11 cellular contexts compared by ENCODE assay signal in the genomic region with DNA sequence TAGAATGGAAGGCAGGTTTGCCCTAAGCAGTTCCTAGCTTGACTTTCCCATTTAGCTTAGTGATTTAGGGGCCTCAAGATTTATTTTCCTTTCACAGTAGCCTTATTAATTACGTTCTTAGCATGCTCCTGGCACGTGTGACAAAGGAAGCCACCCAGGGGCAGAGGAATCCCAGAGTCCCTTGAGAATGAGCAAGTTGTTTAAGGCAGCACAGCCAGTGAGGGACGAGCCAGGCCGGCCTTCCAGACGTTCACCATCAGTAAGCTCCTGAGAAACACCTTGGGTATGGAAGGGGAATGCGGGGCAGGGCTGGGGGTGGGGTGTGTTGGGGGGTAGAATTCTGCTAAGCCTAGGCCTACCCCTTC.
A peak's percentile ranks its signal among the peaks of the same experiment; 100 is the strongest.
DNase-seq lines count a peak whose midpoint lies in the region; ATAC-seq and TF ChIP-seq lines count a peak whose summit lies in the region.
"Had no signal": no experiment of that assay in that cellular context is flagged by ENCODE, and none has a peak within 500 bp of the region (broad histone marks: within the 10 kb centered on the region; RNA-seq: fewer than 3 reads in every experiment).

No MANE protein-coding gene starts in this region.

- H3K4me3 ChIP-seq in HUES48 (ENCODE audit: low read depth, low read length) (no peak overlapping the region), gastroesophageal sphincter (no peak overlapping the region), stomach smooth muscle (ENCODE audit: low read length in 2 of 2) (peak overlapping the region in 1 of 2 donors; percentile 49)

- H3K4me1 ChIP-seq in HUES48 (ENCODE audit: control insufficient read depth, insufficient read depth, low read length) (peaks cover 9% of the 10 kb centered on the region), gastroesophageal sphincter (peaks cover 9 to 82% (median 29%) of the 10 kb centered on the region in 3 donors), stomach smooth muscle (ENCODE audit: control insufficient read depth, insufficient read depth, low read length) (peaks cover 74% of the 10 kb centered on the region)

- DNase-seq in NCI-H510A (lab: John Stamatoyannopoulos, UW): no peak
- DNase-seq in NCI-H446 treated with DMSO at 0.1 percent for 48 hours (lab: John Stamatoyannopoulos, UW): no peak
- no peak for DNase-seq in GM03348 (ENCODE audit: low spot score)
- DNase-seq: activated CD4-positive, alpha-beta T cell treated with anti-CD3 and anti-CD28 coated beads, Interleukin-2, amount 50 U/mL, for 48 hours; NCI-H1930 had no signal

- TF ChIP-seq CTCF in gastroesophageal sphincter (IDR thresholded peaks at IDR 0.05) (no peak), nephron (IDR thresholded peaks at IDR 0.05; ENCODE audit: unreplicated experiment in 3 of 3) (no peak)

- H3K36me3 Mint-ChIP-seq in nephron (ENCODE audit: low read depth): no peaks in the 10 kb centered on the region

- H3K36me3 ChIP-seq in HUES48 (ENCODE audit: control insufficient read depth, insufficient read depth, low read length): no peaks in the 10 kb centered on the region
- H3K36me3 ChIP-seq in gastroesophageal sphincter: no peaks in the 10 kb centered on the region
- H3K36me3 ChIP-seq in stomach smooth muscle (ENCODE audit: control insufficient read depth in 2 of 2, insufficient read depth in 2 of 2, low read length in 2 of 2): no peaks in the 10 kb centered on the region

- no peak overlapping the region for H3K4me3 Mint-ChIP-seq in nephron
- H3K4me3 Mint-ChIP-seq: activated T-helper 1 cell treated with anti-CD3 and anti-CD28 coated beads, Interleukin-12 subunit alpha, Interleukin-12 subunit beta, Interleukin-2, Interleukin-4 antibody, amounts not matched to agents 30 ng/mL and 10 ng/mL and 1 ng/mL, durations not matched to agents 14 hours and 24 hours and 36 hours had no signal

- no peaks in the 10 kb centered on the region for H3K9me3 Mint-ChIP-seq in nephron
- H3K9me3 Mint-ChIP-seq: activated T-helper 1 cell treated with anti-CD3 and anti-CD28 coated beads, Interleukin-12 subunit alpha, Interleukin-12 subunit beta, Interleukin-2, Interleukin-4 antibody, amounts not matched to agents 30 ng/mL and 10 ng/mL and 1 ng/mL, durations not matched to agents 14 hours and 24 hours and 36 hours had no signal

- TF ChIP-seq POLR2A in gastroesophageal sphincter (IDR thresholded peaks at IDR 0.05): no peak

- no peaks in the 10 kb centered on the region for H3K27me3 ChIP-seq in HUES48 (ENCODE audit: control insufficient read depth, insufficient read depth, low read length)
- no peaks in the 10 kb centered on the region for H3K27me3 ChIP-seq in gastroesophageal sphincter
- no peaks in the 10 kb centered on the region for H3K27me3 ChIP-seq in stomach smooth muscle (ENCODE audit: control insufficient read depth in 1 of 2, insufficient read depth in 2 of 2, low read length in 2 of 2)

- peaks cover 6% of the 10 kb centered on the region for H3K27me3 Mint-ChIP-seq in nephron (ENCODE audit: low read depth)

- ATAC-seq in gastroesophageal sphincter: peak; percentile 49
- no peak for ATAC-seq in HG03108 (IDR thresholded peaks at IDR 0.05; ENCODE audit: unreplicated experiment)

- 0 to 25% methylated on average over 2 to 5 of the region's 6 CpGs for WGBS in gastroesophageal sphincter (ENCODE audit: low coverage in 1 of 2), 2 donors

- peak overlapping the region; percentile 89 to 98 (median 90) for H3K27ac Mint-ChIP-seq in nephron
- H3K27ac Mint-ChIP-seq: activated T-helper 1 cell treated with anti-CD3 and anti-CD28 coated beads, Interleukin-12 subunit alpha, Interleukin-12 subunit beta, Interleukin-2, Interleukin-4 antibody, amounts not matched to agents 30 ng/mL and 10 ng/mL and 1 ng/mL, durations not matched to agents 14 hours and 24 hours and 36 hours had no signal

- H3K9me3 ChIP-seq in HUES48 (ENCODE audit: control insufficient read depth, insufficient read depth, low read length) (no peaks in the 10 kb centered on the region), gastroesophageal sphincter (no peaks in the 10 kb centered on the region), stomach smooth muscle (ENCODE audit: control insufficient read depth in 2 of 2, low read length in 2 of 2) (no peaks in the 10 kb centered on the region)

- TF ChIP-seq EP300 in gastroesophageal sphincter (IDR thresholded peaks at IDR 0.05): no peak

- H3K27ac ChIP-seq in HUES48 (ENCODE audit: low read depth, low read length) (peak overlapping the region; percentile 72), gastroesophageal sphincter (peak overlapping the region; percentile 79 to 92 (median 90)), stomach smooth muscle (ENCODE audit: low read length) (peak overlapping the region; percentile 86)

- peaks cover 53% of the 10 kb centered on the region for H3K4me1 Mint-ChIP-seq in nephron

- H3K9ac ChIP-seq in HUES48 (ENCODE audit: low read depth, low read length) (no peak overlapping the region), stomach smooth muscle (ENCODE audit: low read length in 2 of 2) (no peak overlapping the region)
